24 cellular contexts compared by ENCODE assay signal in genomic region chr7:66321283-66321682, GRCh38.
DNase-seq lines count a peak whose midpoint lies in the region; ATAC-seq and TF ChIP-seq lines count a peak whose summit lies in the region.
"Had no signal": no experiment of that assay in that cellular context is flagged by ENCODE, and none has a peak within 500 bp of the region (broad histone marks: within the 10 kb centered on the region; RNA-seq: fewer than 3 reads in every experiment).

No MANE protein-coding gene starts in this region.

- H3K4me3 ChIP-seq in LNCaP clone FGC (ENCODE audit: low read depth, low read length), result no peak overlapping the region
- H3K4me3 ChIP-seq: psoas muscle, SK-N-MC, testis, vagina had no signal

- no peak for TF ChIP-seq CTCF in LNCaP clone FGC (IDR thresholded peaks at IDR 0.05; ENCODE audit: control insufficient read depth, extremely low read depth, insufficient read depth)

- DNase-seq in LNCaP clone FGC (ENCODE audit: low read depth), result peak; percentile 41
- peak; percentile 73 for DNase-seq in islet precursor cell
- DNase-seq in renal cortical epithelial cell (ENCODE audit: low read depth), result peak; percentile 33
- DNase-seq in sciatic nerve (ENCODE audit: low spot score), result no peak
- DNase-seq in stimulated activated CD4-positive, alpha-beta T cell treated with anti-CD3 and anti-CD28 coated beads, Interleukin-2, amount 100 ng/mL, for 48 hours, result no peak
- DNase-seq: activated CD4-positive, alpha-beta T cell treated with anti-CD3 and anti-CD28 coated beads for 4 hours; activated CD8-positive, alpha-beta memory T cell treated with anti-CD3 and anti-CD28 coated beads for 24 hours; activated gamma-delta T cell treated with Interleukin-2 at 50 U/mL for 16 hours; activated naive CD8-positive, alpha-beta T cell treated with anti-CD3 and anti-CD28 coated beads, Interleukin-2, amount 50 U/mL, for 24 hours; activated T-cell treated with anti-CD3 and anti-CD28 coated beads, Interleukin-2, amount 50 U/mL, for 24 hours; erythroblast; hypothalamus; NCI-H1436 treated with DMSO at 0.1 percent for 48 hours; NCI-H2171 treated with DMSO at 0.1 percent for 48 hours; NCI-H524 treated with DMSO at 0.1 percent for 48 hours; psoas muscle; stimulated activated CD4-positive, alpha-beta T cell treated with anti-CD3 and anti-CD28 coated beads, Interleukin-2, amount 100 ng/mL, for 24 hours; testis had no signal

- no peak for ATAC-seq in SK-N-SH treated with all-trans-retinoic acid at 6 μM for 48 hours
- ATAC-seq in sciatic nerve, result no peak
- ATAC-seq in GM19397 (IDR thresholded peaks at IDR 0.05; ENCODE audit: unreplicated experiment), result no peak
- ATAC-seq: activated naive CD8-positive, alpha-beta T cell treated with anti-CD3 and anti-CD28 coated beads, Interleukin-2, amount 50 U/mL, for 24 hours; HCT116; psoas muscle; stimulated activated effector memory CD8-positive, alpha-beta T cell treated with anti-CD3 and anti-CD28 coated beads, Interleukin-12 subunit alpha, Interleukin-12 subunit beta, amount 100 ng/mL, for 72 hours had no signal

- intact Hi-C loops in sciatic nerve (cut with DNase I), result no loop called here

TF ChIP-seq in SK-N-SH treated with all-trans-retinoic acid at 6 μM for 48 hours, 23 proteins besides CTCF, POLR2A, EP300 and RAD21:
- TF ChIP-seq TCF4 (CRISPR knock-in tag; IDR thresholded peaks at IDR 0.05; ENCODE audit: borderline replicate concordance) (peak; percentile 81; the same call in 1 of the 2 replicates), TSHZ2 (CRISPR knock-in tag; IDR thresholded peaks at IDR 0.05) (0 out of 2 replicates have a peak, but pooled peaks have one; percentile 39), PATZ1 (CRISPR knock-in tag; IDR thresholded peaks at IDR 0.05; ENCODE audit: borderline replicate concordance) (no peak), OSR1 (CRISPR knock-in tag; IDR thresholded peaks at IDR 0.05) (no peak), ARNTL (CRISPR knock-in tag; IDR thresholded peaks at IDR 0.05; ENCODE audit: borderline replicate concordance, low read depth) (no peak)

Comparison
In these comparisons a context has a peak if more than half of its experiments do, and no peak if none do; other contexts are left out.
1. DNase-seq: peak in LNCaP clone FGC (single experiment), islet precursor cell (single experiment) and renal cortical epithelial cell (single experiment); none in sciatic nerve (single experiment) and stimulated activated CD4-positive, alpha-beta T cell treated with anti-CD3 and anti-CD28 coated beads, Interleukin-2, amount 100 ng/mL, for 48 hours (0 of 2).